Comparison of ENCODE assay signal across 11 cellular contexts in the genomic region with DNA sequence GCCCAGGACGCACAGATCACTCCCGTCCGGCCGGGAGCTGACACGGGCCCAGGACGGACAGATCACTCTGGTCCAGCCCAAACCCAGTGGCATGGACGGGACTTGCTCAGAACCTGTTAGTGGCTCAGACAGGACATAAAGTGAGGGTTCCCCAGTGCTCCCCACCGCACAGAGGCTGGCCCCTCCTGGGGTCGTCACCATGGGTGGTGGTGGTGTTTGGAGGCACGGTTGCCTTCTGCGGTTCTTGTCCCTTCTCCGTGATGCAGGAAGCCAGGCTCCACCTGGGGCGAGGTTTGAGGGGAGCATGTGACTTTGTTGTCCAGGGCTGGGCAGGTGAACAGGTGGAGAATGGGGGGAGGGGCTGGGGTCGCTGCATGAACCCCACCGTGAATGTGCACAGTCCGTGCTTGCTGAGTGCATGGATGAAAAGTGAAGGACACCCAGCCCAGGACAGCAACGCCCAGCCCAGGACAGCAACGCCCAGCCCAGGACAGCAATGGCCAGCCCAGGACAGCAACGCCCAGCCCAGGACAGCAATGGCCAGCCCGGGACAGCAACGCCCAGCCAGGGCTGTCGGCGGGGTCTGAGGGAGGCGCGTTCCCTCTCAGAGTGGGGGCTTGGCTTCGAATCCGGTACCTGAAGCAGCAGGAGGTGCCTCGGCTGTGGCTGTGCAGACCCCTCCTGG.
"Had no signal": no experiment of that assay in that cellular context is flagged by ENCODE, and none has a peak within 500 bp of the region (broad histone marks: within the 10 kb centered on the region; RNA-seq: fewer than 3 reads in every experiment).

No MANE protein-coding gene starts in this region.

- ATAC-seq: activated naive CD4-positive, alpha-beta T cell treated with anti-CD3 and anti-CD28 coated beads, Interleukin-2, amount 50 U/mL, for 72 hours; activated T-cell treated with anti-CD3 and anti-CD28 coated beads, Interleukin-2, amount 50 U/mL, for 4 hours had no signal

- H3K4me3 ChIP-seq: right atrium auricular region, thoracic aorta had no signal

- H3K9me3 ChIP-seq: right atrium auricular region, thoracic aorta had no signal

- DNase-seq: activated CD4-positive, alpha-beta T cell treated with anti-CD3 and anti-CD28 coated beads, Interleukin-2, amount 50 U/mL, for 48 hours; activated CD4-positive, CD25-positive, alpha-beta regulatory T cell treated with anti-CD3 and anti-CD28 coated beads, Interleukin-2, amount 50 U/mL, for 72 hours; activated effector memory CD4-positive, alpha-beta T cell treated with anti-CD3 and anti-CD28 coated beads, Interleukin-2, amount 50 U/mL, for 16 hours; activated T-cell treated with anti-CD3 and anti-CD28 coated beads, Interleukin-2, amount 50 U/mL, for 4 hours; kidney; stimulated activated CD4-positive, alpha-beta T cell treated with anti-CD3 and anti-CD28 coated beads, Interleukin-2, amount 100 ng/mL, for 24 hours; stimulated activated naive CD4-positive, alpha-beta T cell treated with Interleukin-2 at 50 U/mL for 16 hours; T-helper 2 cell had no signal

- H3K27me3 ChIP-seq: right atrium auricular region had no signal

- H3K36me3 ChIP-seq: right atrium auricular region had no signal
